Comparison of ENCODE assay signal across 1 cellular context in the genomic region with DNA sequence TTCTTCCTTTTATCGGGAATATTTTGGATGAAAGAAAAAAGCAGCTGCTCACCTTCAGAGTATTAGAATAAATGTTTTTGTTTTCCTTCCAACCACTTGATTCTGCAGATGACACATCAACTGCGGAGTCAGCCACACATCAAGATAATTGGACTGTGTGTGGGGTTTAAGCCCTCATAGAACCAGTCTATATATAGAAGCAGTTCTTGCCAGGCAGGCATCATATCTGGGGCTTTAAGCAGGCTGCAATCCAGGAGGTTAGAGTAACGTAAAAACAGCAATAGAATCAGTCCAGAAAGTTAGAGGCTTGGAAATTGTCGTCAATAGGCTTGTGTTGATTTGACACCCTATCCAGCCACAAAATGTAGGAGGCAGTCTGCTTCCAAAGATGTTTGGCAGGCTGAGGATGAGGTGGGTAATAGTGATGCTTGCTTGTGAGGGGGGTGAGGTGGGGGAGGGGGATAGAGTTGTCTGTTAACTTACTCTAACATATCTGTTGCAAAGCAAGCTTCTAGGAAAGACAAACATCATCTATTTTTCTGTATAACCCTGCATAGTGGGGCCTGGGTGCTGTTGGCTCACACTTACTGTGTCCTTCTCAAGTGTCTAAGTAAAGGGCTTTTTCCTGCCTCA.
TF ChIP-seq lines count a peak whose summit lies in the region.

No MANE protein-coding gene starts in this region.

TF ChIP-seq in IMR-90, 13 proteins besides CTCF, POLR2A, EP300 and RAD21 (continued from another document):
- TF ChIP-seq NFE2L2 (IDR thresholded peaks at IDR 0.05; ENCODE audit: low read depth, low read length) (no peak), MAZ (IDR thresholded peaks at IDR 0.05; ENCODE audit: borderline replicate concordance, low read depth, low read length) (no peak), CHD1 (IDR thresholded peaks at IDR 0.05; ENCODE audit: low read depth, low read length) (no peak), MXI1 (IDR thresholded peaks at IDR 0.05; ENCODE audit: borderline replicate concordance, low read depth, low read length) (no peak)
